Comparison of ENCODE assay signal across 19 cellular contexts in genomic region chr3:189273736-189274135, GRCh38.
DNase-seq lines count a peak whose midpoint lies in the region; ATAC-seq and TF ChIP-seq lines count a peak whose summit lies in the region.
"Had no signal": no experiment of that assay in that cellular context is flagged by ENCODE, and none has a peak within 500 bp of the region (broad histone marks: within the 10 kb centered on the region; RNA-seq: fewer than 3 reads in every experiment).

No MANE protein-coding gene starts in this region.

- no peaks in the 10 kb centered on the region for H3K27me3 ChIP-seq in RWPE2 (ENCODE audit: insufficient read depth, poor library complexity, severe bottlenecking)
- H3K27me3 ChIP-seq in mammary epithelial cell (ENCODE audit: insufficient read depth, low read length): no peaks in the 10 kb centered on the region

- POLR2A ChIA-PET in activated CD8-positive, alpha-beta T cell treated with anti-CD3 and anti-CD28 coated beads, Interleukin-2, amount 10 ng/mL, durations not matched to agents 7 days and 5 days (lab: Charles Lee): no interaction called here

- H3K9me3 ChIP-seq in RWPE2 (ENCODE audit: severe bottlenecking) (no peaks in the 10 kb centered on the region), mammary epithelial cell (replicated peaks; ENCODE audit: insufficient read depth, low read length) (no peaks in the 10 kb centered on the region)

- peaks cover 47% of the 10 kb centered on the region for H3K4me1 Mint-ChIP-seq in T-helper 2 cell treated with Interferon-gamma antibody and Interleukin-4, amounts not matched to agents 5 μg/mL and 100 μg/mL, for 36 hours (ENCODE audit: low read depth)
- peaks cover 18% of the 10 kb centered on the region for H3K4me1 Mint-ChIP-seq in activated CD8-positive, alpha-beta T cell treated with anti-CD3 and anti-CD28 coated beads, Interleukin-2, amount 10 ng/mL, durations not matched to agents 7 days and 5 days (ENCODE audit: low read depth)

- 0% methylated on average over 1 of the region's 1 CpG for WGBS in mammary epithelial cell (ENCODE audit: low coverage, missing lambda C conversion rate)

- peak overlapping the region; percentile 19 for H3K9ac ChIP-seq in mammary epithelial cell (ENCODE audit: insufficient read depth, low read length)

- H3K4me3 ChIP-seq in RWPE2 (ENCODE audit: severe bottlenecking): no peak overlapping the region
- no peak overlapping the region for H3K4me3 ChIP-seq in mammary epithelial cell (replicated peaks in 1 of 3; ENCODE audit: insufficient read depth in 1 of 3, low read depth in 2 of 3, low read length in 3 of 3)

- in situ Hi-C loops in mammary epithelial cell (cut with MboI; ENCODE audit: low sequenced_read_pairs in 2 of 2): loop anchor here (10.0 kb wide), 2 partner anchors 311 to 521 kb away; no protein-coding TSS in a partner anchor

- peak overlapping the region; percentile 65 for H3K27ac Mint-ChIP-seq in T-helper 2 cell treated with Interferon-gamma antibody and Interleukin-4, amounts not matched to agents 5 μg/mL and 100 μg/mL, for 36 hours
- no peak overlapping the region for H3K27ac Mint-ChIP-seq in activated CD8-positive, alpha-beta T cell treated with anti-CD3 and anti-CD28 coated beads, Interleukin-2, amount 10 ng/mL, durations not matched to agents 7 days and 5 days
- H3K27ac Mint-ChIP-seq: IgD-negative memory B cell had no signal

- H3K27me3 Mint-ChIP-seq in T-helper 2 cell treated with Interferon-gamma antibody and Interleukin-4, amounts not matched to agents 5 μg/mL and 100 μg/mL, for 36 hours (ENCODE audit: low read depth): no peaks in the 10 kb centered on the region
- no peaks in the 10 kb centered on the region for H3K27me3 Mint-ChIP-seq in activated CD8-positive, alpha-beta T cell treated with anti-CD3 and anti-CD28 coated beads, Interleukin-2, amount 10 ng/mL, durations not matched to agents 7 days and 5 days (ENCODE audit: low read depth)

- H3K36me3 ChIP-seq in RWPE2 (ENCODE audit: low read depth) (no peaks in the 10 kb centered on the region), mammary epithelial cell (ENCODE audit: insufficient read depth, low read length) (no peaks in the 10 kb centered on the region)

- no peaks in the 10 kb centered on the region for H4K20me1 ChIP-seq in mammary epithelial cell (ENCODE audit: insufficient read depth, low read length)

- TF ChIP-seq CTCF in RWPE2 (IDR thresholded peaks at IDR 0.05; ENCODE audit: poor library complexity, severe bottlenecking): no peak
- TF ChIP-seq CTCF in mammary epithelial cell (conservative IDR thresholded peaks at IDR 0.05 in 1 of 2, IDR thresholded peaks at IDR 0.05 in 1 of 2; ENCODE audit: extremely low read depth in 1 of 2, insufficient read depth in 1 of 2, low read depth in 1 of 2, low read length in 2 of 2): no peak

- BruUV-seq in mammary epithelial cell (replicated peaks; lab: Mats Ljungman, UMichigan): no TSS peak

- dilution Hi-C loops in mammary epithelial cell (cut with HindIII; ENCODE audit: low sequenced_read_pairs): no loop called here

- H3K4me1 ChIP-seq in RWPE2 (ENCODE audit: insufficient read depth, poor library complexity, severe bottlenecking): peaks cover 42% of the 10 kb centered on the region
- H3K4me1 ChIP-seq in mammary epithelial cell (ENCODE audit: insufficient read depth, low read length): peaks cover 60% of the 10 kb centered on the region

- peak overlapping the region; percentile 12 for H3K4me2 ChIP-seq in mammary epithelial cell (ENCODE audit: insufficient read depth, low read depth, low read length)

- peaks cover 5% of the 10 kb centered on the region for H3K36me3 Mint-ChIP-seq in T-helper 2 cell treated with Interferon-gamma antibody and Interleukin-4, amounts not matched to agents 5 μg/mL and 100 μg/mL, for 36 hours (ENCODE audit: low read depth)
- H3K36me3 Mint-ChIP-seq in activated CD8-positive, alpha-beta T cell treated with anti-CD3 and anti-CD28 coated beads, Interleukin-2, amount 10 ng/mL, durations not matched to agents 7 days and 5 days (ENCODE audit: low read depth): no peaks in the 10 kb centered on the region
- H3K36me3 Mint-ChIP-seq: IgD-negative memory B cell had no signal

- H3K9me3 Mint-ChIP-seq in T-helper 2 cell treated with Interferon-gamma antibody and Interleukin-4, amounts not matched to agents 5 μg/mL and 100 μg/mL, for 36 hours: peaks cover 7% of the 10 kb centered on the region
- no peaks in the 10 kb centered on the region for H3K9me3 Mint-ChIP-seq in activated CD8-positive, alpha-beta T cell treated with anti-CD3 and anti-CD28 coated beads, Interleukin-2, amount 10 ng/mL, durations not matched to agents 7 days and 5 days (ENCODE audit: insufficient read depth)
- H3K9me3 Mint-ChIP-seq: IgD-negative memory B cell had no signal

- no peak overlapping the region for H2AFZ ChIP-seq in mammary epithelial cell (ENCODE audit: low read depth, low read length)

- H3K79me2 ChIP-seq in mammary epithelial cell (ENCODE audit: insufficient read depth, low read length): no peaks in the 10 kb centered on the region

- intact Hi-C loops in mammary epithelial cell (cut with micrococcal nuclease): loop anchor here (1.0 to 5.0 kb wide), 8 partner anchors 49 to 589 kb away; no protein-coding TSS in a partner anchor

- no peak for DNase-seq in T-helper 2 cell treated with Interferon-gamma antibody and Interleukin-4, amounts not matched to agents 5 μg/mL and 100 μg/mL, for 36 hours (ENCODE audit: low spot score)
- DNase-seq in T-helper 2 cell: no peak
- DNase-seq in RWPE2 (ENCODE audit: low spot score): no peak
- peak; percentile 75 for DNase-seq in mammary epithelial cell
- DNase-seq in renal cortical epithelial cell (ENCODE audit: low read depth): peak; percentile 80
- no peak for DNase-seq in RPMI8226
- no peak for DNase-seq in activated CD8-positive, alpha-beta T cell treated with anti-CD3 and anti-CD28 coated beads, Interleukin-2, amount 10 ng/mL, durations not matched to agents 7 days and 5 days
- DNase-seq: 8988T; C1 segment of cervical spinal cord; DMS153; HCEC 1CT; NCI-H1436; NCI-H2107; NCI-H226; NCI-H526; NK-92 treated with Interleukin-12 subunit alpha and Interleukin-12 subunit beta, amount 100 ng/mL, for 24 hours; OCI-M1 had no signal

- CTCF ChIA-PET in mammary epithelial cell (lab: Charles Lee; ENCODE audit: low non-redundant PET): interaction anchor here (0.6 kb wide), 1 partner anchor 533 kb away, joined by 9 read pairs; no protein-coding TSS in a partner anchor
- CTCF ChIA-PET in activated CD8-positive, alpha-beta T cell treated with anti-CD3 and anti-CD28 coated beads, Interleukin-2, amount 10 ng/mL, durations not matched to agents 7 days and 5 days (lab: Charles Lee): interaction anchor here (0.7 to 3.7 kb wide), 16 partner anchors 9 to 675 kb away, joined by 3 to 41 read pairs (median 4); partner anchors contain the start of gene TP63

- ATAC-seq in RWPE2 (ENCODE audit: low read depth) (no peak), esophagus mucosa (no peak)
- no peak for ATAC-seq in activated CD8-positive, alpha-beta T cell treated with anti-CD3 and anti-CD28 coated beads, Interleukin-2, amount 10 ng/mL, durations not matched to agents 7 days and 5 days

- peak overlapping the region; percentile 40 for H3K27ac ChIP-seq in RWPE2 (ENCODE audit: poor library complexity, severe bottlenecking)
- H3K27ac ChIP-seq in mammary epithelial cell (ENCODE audit: insufficient read depth, low read depth, low read length): peak overlapping the region; percentile 55

- H3K4me3 Mint-ChIP-seq in T-helper 2 cell treated with Interferon-gamma antibody and Interleukin-4, amounts not matched to agents 5 μg/mL and 100 μg/mL, for 36 hours: no peak overlapping the region
- H3K4me3 Mint-ChIP-seq in activated CD8-positive, alpha-beta T cell treated with anti-CD3 and anti-CD28 coated beads, Interleukin-2, amount 10 ng/mL, durations not matched to agents 7 days and 5 days: no peak overlapping the region
- H3K4me3 Mint-ChIP-seq: IgD-negative memory B cell had no signal

Comparison
In these comparisons a context has a peak if more than half of its experiments do, and no peak if none do; other contexts are left out.
1. DNase-seq: peak in mammary epithelial cell (single experiment) and renal cortical epithelial cell (single experiment); none in T-helper 2 cell treated with Interferon-gamma antibody and Interleukin-4, amounts not matched to agents 5 μg/mL and 100 μg/mL, for 36 hours (single experiment), T-helper 2 cell (0 of 5), RWPE2 (single experiment), RPMI8226 (single experiment) and activated CD8-positive, alpha-beta T cell treated with anti-CD3 and anti-CD28 coated beads, Interleukin-2, amount 10 ng/mL, durations not matched to agents 7 days and 5 days (single experiment).